13 cellular contexts compared by ENCODE assay signal in genomic region chr12:109440851-109441490, GRCh38. TPM values are rescaled to one million over a fixed set of nuclear protein-coding genes. Genes with fewer than 3 reads are reported as not detected.
DNase-seq lines count a peak whose midpoint lies in the region; ATAC-seq and TF ChIP-seq lines count a peak whose summit lies in the region.
"Had no signal": no experiment of that assay in that cellular context is flagged by ENCODE, and none has a peak within 500 bp of the region (broad histone marks: within the 10 kb centered on the region; RNA-seq: fewer than 3 reads in every experiment).

No MANE protein-coding gene starts in this region.

- no peaks in the 10 kb centered on the region for H3K36me3 ChIP-seq in BE2C

- H2BK120ac ChIP-seq in H9 (ENCODE audit: low read depth, low read length, poor library complexity, severe bottlenecking): no peak overlapping the region

- no peak overlapping the region; the same call in 1 of the 2 replicates for H3K4ac ChIP-seq in H9 (ENCODE audit: low read depth, low read length)

- H2BK12ac ChIP-seq in H9 (ENCODE audit: insufficient read length, low read depth, low read length): no peak overlapping the region

- 0 out of 2 replicates have a peak, but pooled peaks cover 2% of the 10 kb centered on the region for H3K4me1 ChIP-seq in BE2C
- no peaks in the 10 kb centered on the region; the same call in 1 of the 2 replicates for H3K4me1 ChIP-seq in H9 (ENCODE audit: insufficient read depth, low read length)

- DNase-seq in BE2C (peak; percentile 54), H9 (no peak), NCI-H345 (lab: John Stamatoyannopoulos, UW) (peak; percentile 79), fibroblast of gingiva (ENCODE audit: low read depth) (peak; percentile 89), erythroblast (lab: John Stamatoyannopoulos, UW) (no peak), NOMO-1 treated with DMSO at 0.1 percent for 48 hours (lab: John Stamatoyannopoulos, UW; ENCODE audit: unreplicated experiment) (no peak), NCI-H526 (lab: John Stamatoyannopoulos, UW) (no peak)
- DNase-seq: heart right ventricle; stimulated activated CD4-positive, alpha-beta T cell treated with anti-CD3 and anti-CD28 coated beads, Interleukin-4, amount 100 ng/mL, for 4 hours; stimulated activated naive CD4-positive, alpha-beta T cell had no signal

- H3K23me2 ChIP-seq in H9 (ENCODE audit: insufficient read length, low read depth, low read length, poor library complexity, severe bottlenecking): no peaks in the 10 kb centered on the region

- H3K27me3 Mint-ChIP-seq in H9 (ENCODE audit: low read depth): no peaks in the 10 kb centered on the region; the same call in 1 of the 2 replicates
- H3K27me3 Mint-ChIP-seq: activated naive CD4-positive, alpha-beta T cell treated with anti-CD3 and anti-CD28 coated beads, Interleukin-2, amount 50 U/mL, for 24 hours had no signal

- H3K4me3 Mint-ChIP-seq in H9: no peak overlapping the region
- H3K4me3 Mint-ChIP-seq: activated naive CD4-positive, alpha-beta T cell treated with anti-CD3 and anti-CD28 coated beads, Interleukin-2, amount 50 U/mL, for 24 hours had no signal

- WGBS in H9 (ENCODE audit: extremely low coverage, insufficient read length, low lambda C conversion rate): no CpG with 5 or more reads among the region's 9 CpGs

- H2BK15ac ChIP-seq in H9 (ENCODE audit: low read depth, low read length): no peak overlapping the region

- H3K56ac ChIP-seq in H9 (ENCODE audit: insufficient read length, low read depth, low read length): no peak overlapping the region

- H3T11ph ChIP-seq in H9 (ENCODE audit: low read length): no peak overlapping the region

- ATAC-seq in HG02588 (IDR thresholded peaks at IDR 0.05; ENCODE audit: unreplicated experiment): no peak
- ATAC-seq: heart right ventricle had no signal

- H3K4me2 ChIP-seq in H9 (ENCODE audit: insufficient read depth, insufficient read length, low read length): no peak overlapping the region

- H4K20me1 ChIP-seq in H9 (ENCODE audit: control insufficient read depth, insufficient read depth, insufficient read length): no peaks in the 10 kb centered on the region

- no peak overlapping the region for H3K4me3 ChIP-seq in BE2C (ENCODE audit: low read depth, low read length)
- H3K4me3 ChIP-seq: heart right ventricle had no signal

- no peak overlapping the region for H3K23ac ChIP-seq in H9 (ENCODE audit: insufficient read length, low read depth, low read length)

- H2BK20ac ChIP-seq in H9 (ENCODE audit: low read depth, low read length, poor library complexity, severe bottlenecking): no peak overlapping the region

- peaks cover 19 to 22% of the 10 kb centered on the region in 2 experiments for H3K4me1 Mint-ChIP-seq in H9
- H3K4me1 Mint-ChIP-seq: activated naive CD4-positive, alpha-beta T cell treated with anti-CD3 and anti-CD28 coated beads, Interleukin-2, amount 50 U/mL, for 24 hours had no signal

- no peak overlapping the region for H4K91ac ChIP-seq in H9 (ENCODE audit: insufficient read length, low read depth, low read length)

- H3K27ac ChIP-seq in H9 (ENCODE audit: insufficient read length, low read depth, low read length): no peak overlapping the region
- H3K27ac ChIP-seq: heart right ventricle, HL-60 had no signal

- no peaks in the 10 kb centered on the region for H3K79me1 ChIP-seq in H9 (ENCODE audit: insufficient read depth, low read depth, low read length, poor library complexity, severe bottlenecking)

- H3K9me3 Mint-ChIP-seq in H9: no peaks in the 10 kb centered on the region
- H3K9me3 Mint-ChIP-seq: activated naive CD4-positive, alpha-beta T cell treated with anti-CD3 and anti-CD28 coated beads, Interleukin-2, amount 50 U/mL, for 24 hours had no signal

- H3K9ac ChIP-seq in H9 (ENCODE audit: extremely low read depth, insufficient read length, low read length): no peak overlapping the region

- H4K5ac ChIP-seq in H9 (ENCODE audit: insufficient read length, low read depth, low read length): no peak overlapping the region

- peak overlapping the region; percentile 69; the same call in 1 of the 2 replicates for H3K14ac ChIP-seq in H9 (ENCODE audit: insufficient read depth, low read length)

- no peak overlapping the region for H2BK5ac ChIP-seq in H9 (ENCODE audit: insufficient read length, low read length)

- H4K8ac ChIP-seq in H9 (replicated peaks; ENCODE audit: insufficient read length, low read depth, low read length): no peak overlapping the region

- peak overlapping the region; percentile 74 for H3K18ac ChIP-seq in H9 (ENCODE audit: insufficient read length, low read depth, low read length)

- H3K27me3 ChIP-seq in BE2C (no peaks in the 10 kb centered on the region), H9 (ENCODE audit: insufficient read depth, low read length) (no peaks in the 10 kb centered on the region)
- H3K27me3 ChIP-seq: heart right ventricle had no signal

- H2AFZ ChIP-seq in H9 (ENCODE audit: low read length): no peak overlapping the region

- H3K36me3 Mint-ChIP-seq in H9 (ENCODE audit: insufficient read depth in 1 of 3, low read depth in 3 of 3): peaks cover 0 to 12% (median 7%) of the 10 kb centered on the region in 3 experiments; a peak in 5 of 7 replicates

- no peak for TF ChIP-seq POLR2A in erythroblast (IDR thresholded peaks at IDR 0.05; ENCODE audit: low read length)

- H3K27ac Mint-ChIP-seq in H9: peak overlapping the region; percentile 59 to 76 (median 70); a peak in 3 of 7 replicates

- H2AK5ac ChIP-seq in H9 (ENCODE audit: insufficient read length, low read length): no peak overlapping the region

- no peaks in the 10 kb centered on the region for H3K9me3 ChIP-seq in BE2C
- H3K9me3 ChIP-seq in H9 (ENCODE audit: control insufficient read depth, low read depth, low read length): no peaks in the 10 kb centered on the region
- H3K9me3 ChIP-seq: heart right ventricle had no signal

- TF ChIP-seq CTCF in BE2C (IDR thresholded peaks at IDR 0.05; ENCODE audit: low read depth, low read length): no peak
- TF ChIP-seq CTCF in H9 (conservative IDR thresholded peaks at IDR 0.05): no peak

- H3K79me2 ChIP-seq in H9 (ENCODE audit: insufficient read depth, low read length): no peaks in the 10 kb centered on the region

RNA-seq across cellular contexts. Expression of gene KCTD10, which starts 36.1 kb away (rescaled TPM):
- polyA plus RNA-seq in BE2C (2012; ENCODE audit: insufficient read depth, insufficient read length, low read depth): 69.5 TPM
- 67.1 and 71.3 TPM in 2 replicates for total RNA-seq in H9 (2021)

RNA-seq across cellular contexts. Expression of gene UBE3B, which starts 36.5 kb away (rescaled TPM):
- 31.0 TPM for polyA plus RNA-seq in BE2C (2012; ENCODE audit: insufficient read depth, insufficient read length, low read depth)
- 23.6 and 24.2 TPM in 2 replicates for total RNA-seq in H9 (2021)

Comparison
In these comparisons a context has a peak if more than half of its experiments do, and no peak if none do; other contexts are left out.
1. DNase-seq: peak in BE2C (single experiment), NCI-H345 (single experiment) and fibroblast of gingiva (single experiment); none in H9 (single experiment), erythroblast (0 of 2), NOMO-1 treated with DMSO at 0.1 percent for 48 hours (single experiment) and NCI-H526 (0 of 2).